Comparison of ENCODE assay signal across 10 cellular contexts in the genomic region with DNA sequence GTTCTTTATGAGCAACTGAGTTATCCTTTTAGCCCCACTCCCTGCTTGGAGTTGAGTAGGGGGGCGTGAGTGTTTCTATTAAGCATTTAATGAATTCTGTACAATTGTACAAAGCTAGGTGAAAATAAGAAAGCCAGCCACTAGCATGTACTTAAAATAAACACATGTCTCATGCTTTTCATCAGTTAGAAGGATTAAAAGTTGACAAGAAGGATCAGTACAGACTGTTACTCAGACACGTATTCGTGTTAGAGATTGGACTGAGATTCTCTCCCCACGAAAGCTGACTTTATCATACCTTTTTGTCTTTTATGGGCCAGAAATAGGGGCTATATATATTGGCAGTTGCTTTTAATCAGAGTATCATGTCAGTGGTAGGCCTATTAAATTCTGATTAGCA. TPM values are rescaled to one million over a fixed set of nuclear protein-coding genes. Genes with fewer than 3 reads are reported as not detected.
DNase-seq lines count a peak whose midpoint lies in the region; ATAC-seq and TF ChIP-seq lines count a peak whose summit lies in the region.
"Had no signal": no experiment of that assay in that cellular context is flagged by ENCODE, and none has a peak within 500 bp of the region (broad histone marks: within the 10 kb centered on the region; RNA-seq: fewer than 3 reads in every experiment).

No MANE protein-coding gene starts in this region.

- no peak overlapping the region for H2BK12ac ChIP-seq in mesenchymal stem cell (ENCODE audit: low read length in 2 of 2)
- H2BK12ac ChIP-seq in neuronal stem cell (ENCODE audit: low read length), result no peak overlapping the region

- H3K79me1 ChIP-seq in mesenchymal stem cell (replicated peaks; ENCODE audit: low read length, poor library complexity, severe bottlenecking) (peaks cover 4% of the 10 kb centered on the region), neuronal stem cell (ENCODE audit: low read depth, low read length) (peaks cover 5% of the 10 kb centered on the region)

- peaks cover 9% of the 10 kb centered on the region; the same call in 1 of the 2 replicates for H4K20me1 ChIP-seq in HCT116 (ENCODE audit: insufficient read depth)

- no peak overlapping the region for H3K9ac ChIP-seq in HCT116 (ENCODE audit: low read length)
- peak overlapping the region; percentile 97 for H3K9ac ChIP-seq in mesenchymal stem cell (ENCODE audit: low read length)
- H3K9ac ChIP-seq in neuronal stem cell (ENCODE audit: low read depth, low read length, poor library complexity), result no peak overlapping the region

- H3K4me2 ChIP-seq in HCT116 (ENCODE audit: low read length), result peak overlapping the region; percentile 70
- H3K4me2 ChIP-seq in mesenchymal stem cell (ENCODE audit: low read length, poor library complexity, severe bottlenecking), result no peak overlapping the region
- no peak overlapping the region for H3K4me2 ChIP-seq in neuronal stem cell (ENCODE audit: insufficient read depth, low read length, poor library complexity, severe bottlenecking)

- no peaks in the 10 kb centered on the region for H3K9me2 ChIP-seq in HCT116 (ENCODE audit: insufficient read depth)

- DNase-seq in BE2C, result no peak
- DNase-seq in HCT116 (ENCODE audit: low read depth, low spot score), result no peak
- no peak for DNase-seq in activated naive CD8-positive, alpha-beta T cell treated with anti-CD3 and anti-CD28 coated beads, Interleukin-2, amount 50 U/mL, for 24 hours
- peak; percentile 7 for DNase-seq in mesenchymal stem cell
- DNase-seq in neuronal stem cell (ENCODE audit: low spot score), result no peak
- DNase-seq in NCI-H748 (lab: John Stamatoyannopoulos, UW; ENCODE audit: unreplicated experiment), result no peak
- DNase-seq in NCI-H1436 (lab: John Stamatoyannopoulos, UW), result no peak
- DNase-seq: NCI-H446 had no signal

- H4K8ac ChIP-seq in mesenchymal stem cell (ENCODE audit: low read length) (no peak overlapping the region), neuronal stem cell (ENCODE audit: low read depth, low read length) (no peak overlapping the region)

- peak overlapping the region; percentile 93 for H3K4me3 Mint-ChIP-seq in activated naive CD8-positive, alpha-beta T cell treated with anti-CD3 and anti-CD28 coated beads, Interleukin-2, amount 50 U/mL, for 24 hours

- H2BK15ac ChIP-seq in mesenchymal stem cell (ENCODE audit: low read depth, poor library complexity, severe bottlenecking), result no peak overlapping the region
- no peak overlapping the region for H2BK15ac ChIP-seq in neuronal stem cell (ENCODE audit: low read length)

- H3K4ac ChIP-seq in mesenchymal stem cell (ENCODE audit: low read depth in 1 of 2, low read length in 2 of 2), result no peak overlapping the region
- H3K4ac ChIP-seq in neuronal stem cell (ENCODE audit: low read length), result no peak overlapping the region

- 92% methylated on average over 3 of the region's 4 CpGs for WGBS in mesenchymal stem cell
- WGBS in neuronal stem cell (ENCODE audit: extremely low coverage in 2 of 2, insufficient read length in 2 of 2, insufficient replicate concordance in 1 of 2), 2 donors, result no CpG with 5 or more reads among the region's 4 CpGs

- H2AFZ ChIP-seq in HCT116 (ENCODE audit: low read depth, low read length, poor library complexity, severe bottlenecking) (no peak overlapping the region), mesenchymal stem cell (ENCODE audit: low read depth, low read length) (no peak overlapping the region), neuronal stem cell (ENCODE audit: low read length) (no peak overlapping the region)

- H3K4me3 ChIP-seq in BE2C (ENCODE audit: low read depth, low read length) (peak overlapping the region; percentile 95), HCT116 (replicated peaks in 1 of 2; ENCODE audit: low read depth in 1 of 2, low read length in 2 of 2) (no peak overlapping the region; a peak in 1 of 4 replicates), mesenchymal stem cell (ENCODE audit: insufficient read depth in 1 of 2, low read depth in 1 of 2, low read length in 2 of 2) (peak overlapping the region in 1 of 2 experiments; percentile 96), neuronal stem cell (ENCODE audit: low read length in 2 of 2) (peak overlapping the region in 1 of 2 donors; percentile 84)

- no peak overlapping the region for H2AK5ac ChIP-seq in mesenchymal stem cell (ENCODE audit: low read length, severe bottlenecking)
- H2AK5ac ChIP-seq in neuronal stem cell (ENCODE audit: low read depth, low read length), result no peak overlapping the region

- RAD21 ChIA-PET in HCT116 (lab: Charles Lee; ENCODE audit: low non-redundant PET in 1 of 2, low total read pairs in 2 of 2, uncharacterized antibody in 2 of 2, unreplicated experiment in 2 of 2), result no interaction called here

- H3K27me3 ChIP-seq in BE2C (no peaks in the 10 kb centered on the region), HCT116 (ENCODE audit: insufficient read depth, low read length) (no peaks in the 10 kb centered on the region), mesenchymal stem cell (ENCODE audit: control insufficient read depth in 1 of 2, insufficient read depth in 1 of 2, low read length in 2 of 2) (no peaks in the 10 kb centered on the region), neuronal stem cell (ENCODE audit: control insufficient read depth in 3 of 3, insufficient read depth in 3 of 3, low read depth in 1 of 3, low read length in 3 of 3) (no peaks in the 10 kb centered on the region)

- intact Hi-C loops in HCT116 (cut with micrococcal nuclease), result no loop called here

- no peak overlapping the region for H3K27ac Mint-ChIP-seq in activated naive CD8-positive, alpha-beta T cell treated with anti-CD3 and anti-CD28 coated beads, Interleukin-2, amount 50 U/mL, for 24 hours

- no peak for ATAC-seq in HCT116
- ATAC-seq in activated naive CD8-positive, alpha-beta T cell treated with anti-CD3 and anti-CD28 coated beads, Interleukin-2, amount 50 U/mL, for 24 hours, result no peak
- ATAC-seq in HG02885 (IDR thresholded peaks at IDR 0.05; ENCODE audit: poor library complexity, unreplicated experiment), result no peak
- ATAC-seq: activated CD4-positive, CD25-positive, alpha-beta regulatory T cell treated with anti-CD3 and anti-CD28 coated beads, Interleukin-2, amount 50 U/mL, for 24 hours had no signal

- peaks cover 66% of the 10 kb centered on the region for H3K79me2 ChIP-seq in HCT116 (ENCODE audit: insufficient read depth, low read length)

- H3K36me3 Mint-ChIP-seq in activated naive CD8-positive, alpha-beta T cell treated with anti-CD3 and anti-CD28 coated beads, Interleukin-2, amount 50 U/mL, for 24 hours (ENCODE audit: low read depth), result peaks cover 15% of the 10 kb centered on the region

- TF ChIP-seq CTCF in BE2C (IDR thresholded peaks at IDR 0.05; ENCODE audit: low read depth, low read length) (no peak), HCT116 (IDR thresholded peaks at IDR 0.05 in 2 of 3, conservative IDR thresholded peaks at IDR 0.05 in 1 of 3; ENCODE audit: borderline replicate concordance in 1 of 3, insufficient read depth in 1 of 3, low read depth in 2 of 3, low read length in 2 of 3) (no peak)

- peaks cover 7% of the 10 kb centered on the region for H3K4me1 ChIP-seq in BE2C
- H3K4me1 ChIP-seq in HCT116 (ENCODE audit: control insufficient read depth in 1 of 2, insufficient read depth in 2 of 2, low read length in 2 of 2), result peaks cover 4 to 18% of the 10 kb centered on the region in 2 experiments; a peak in 2 of 4 replicates
- no peaks in the 10 kb centered on the region for H3K4me1 ChIP-seq in mesenchymal stem cell (ENCODE audit: control insufficient read depth, insufficient read depth, low read depth, low read length)
- peaks cover 3 to 5% of the 10 kb centered on the region in 2 donors for H3K4me1 ChIP-seq in neuronal stem cell (ENCODE audit: control insufficient read depth in 2 of 2, insufficient read depth in 1 of 2, low read depth in 1 of 2, low read length in 2 of 2)

- H4K91ac ChIP-seq in mesenchymal stem cell (ENCODE audit: low read length), result no peak overlapping the region
- no peak overlapping the region for H4K91ac ChIP-seq in neuronal stem cell (ENCODE audit: low read depth, low read length, poor library complexity)

- H3K9me3 Mint-ChIP-seq in activated naive CD8-positive, alpha-beta T cell treated with anti-CD3 and anti-CD28 coated beads, Interleukin-2, amount 50 U/mL, for 24 hours, result no peaks in the 10 kb centered on the region

- H3K27ac ChIP-seq in HCT116 (ENCODE audit: low read depth, low read length) (no peak overlapping the region), mesenchymal stem cell (ENCODE audit: low read length, poor library complexity, severe bottlenecking) (no peak overlapping the region), neuronal stem cell (replicated peaks; ENCODE audit: low read length) (no peak overlapping the region)

- H3K9me3 ChIP-seq in BE2C, result no peaks in the 10 kb centered on the region
- no peaks in the 10 kb centered on the region for H3K9me3 ChIP-seq in HCT116 (ENCODE audit: control insufficient read depth in 1 of 2, insufficient read depth in 1 of 2, low read depth in 1 of 2, low read length in 2 of 2)
- H3K9me3 ChIP-seq in mesenchymal stem cell (ENCODE audit: control insufficient read depth, low read length), result no peaks in the 10 kb centered on the region
- peaks cover 0 to 3% of the 10 kb centered on the region in 2 donors for H3K9me3 ChIP-seq in neuronal stem cell (replicated peaks in 1 of 2; ENCODE audit: control insufficient read depth in 2 of 2, insufficient read depth in 1 of 2, low read depth in 1 of 2, low read length in 2 of 2)

- no peaks in the 10 kb centered on the region for H3K27me3 Mint-ChIP-seq in activated naive CD8-positive, alpha-beta T cell treated with anti-CD3 and anti-CD28 coated beads, Interleukin-2, amount 50 U/mL, for 24 hours

- no peak for TF ChIP-seq RAD21 in HCT116 (IDR thresholded peaks at IDR 0.05; ENCODE audit: low read depth)

- no peak overlapping the region for H3K18ac ChIP-seq in mesenchymal stem cell (ENCODE audit: low read depth in 1 of 2, low read length in 2 of 2)
- H3K18ac ChIP-seq in neuronal stem cell (ENCODE audit: low read length), result no peak overlapping the region

- no peak for TF ChIP-seq POLR2A in HCT116 (IDR thresholded peaks at IDR 0.05; ENCODE audit: borderline replicate concordance, extremely low read depth, insufficient read depth, insufficient read length)

- peaks cover 2% of the 10 kb centered on the region; the same call in 1 of the 2 replicates for H3K36me3 ChIP-seq in BE2C
- no peaks in the 10 kb centered on the region for H3K36me3 ChIP-seq in HCT116 (ENCODE audit: control insufficient read depth in 1 of 2, insufficient read depth in 2 of 2, low read length in 2 of 2)
- no peaks in the 10 kb centered on the region for H3K36me3 ChIP-seq in mesenchymal stem cell (ENCODE audit: control insufficient read depth in 1 of 2, insufficient read depth in 2 of 2, low read depth in 1 of 2, low read length in 2 of 2)
- H3K36me3 ChIP-seq in neuronal stem cell (replicated peaks in 1 of 2; ENCODE audit: control insufficient read depth in 2 of 2, insufficient read depth in 2 of 2, low read length in 2 of 2), result peaks cover 0 to 30% of the 10 kb centered on the region in 2 donors

- CTCF ChIA-PET in HCT116 (lab: Charles Lee), result no interaction called here

- H2BK120ac ChIP-seq in mesenchymal stem cell (ENCODE audit: low read depth, low read length) (no peak overlapping the region), neuronal stem cell (ENCODE audit: low read depth, low read length) (no peak overlapping the region)

- no peak overlapping the region for H3K23ac ChIP-seq in mesenchymal stem cell (ENCODE audit: low read length in 2 of 2)
- H3K23ac ChIP-seq in neuronal stem cell (ENCODE audit: low read depth, low read length, poor library complexity), result no peak overlapping the region

- H3K14ac ChIP-seq in mesenchymal stem cell (ENCODE audit: low read length in 2 of 2) (no peak overlapping the region), neuronal stem cell (ENCODE audit: low read length) (no peak overlapping the region)

- H3K4me1 Mint-ChIP-seq in activated naive CD8-positive, alpha-beta T cell treated with anti-CD3 and anti-CD28 coated beads, Interleukin-2, amount 50 U/mL, for 24 hours, result peaks cover 54% of the 10 kb centered on the region

- H2BK5ac ChIP-seq in mesenchymal stem cell (ENCODE audit: low read depth, low read length, poor library complexity, severe bottlenecking), result no peak overlapping the region
- no peak overlapping the region for H2BK5ac ChIP-seq in neuronal stem cell (ENCODE audit: low read length)

- no TSS peak for BruUV-seq in HCT116 (replicated peaks; lab: Mats Ljungman, UMichigan)

- POLR2A ChIA-PET in HCT116 (lab: Charles Lee), result no interaction called here

RNA-seq across cellular contexts. Expression of a gene that starts 1.7 kb away (rescaled TPM):
- polyA plus RNA-seq in BE2C (2012; ENCODE audit: insufficient read depth, insufficient read length, low read depth), result 22.2 TPM
- total RNA-seq in HCT116 (2021; ENCODE audit: unreplicated experiment), result 19.8 TPM
- polyA plus RNA-seq in HCT116 (2012), result 19.1 and 20.9 TPM in 2 replicates
- polyA plus RNA-seq in mesenchymal stem cell (2013, experiment 1 of 2), result 9.0 TPM
- polyA plus RNA-seq in mesenchymal stem cell (2013, experiment 2 of 2), result 9.8 TPM
- 36.5 TPM for polyA plus RNA-seq in neuronal stem cell (2013, experiment 1 of 2)
- polyA plus RNA-seq in neuronal stem cell (2013, experiment 2 of 2), result 36.6 TPM
